ENCODE assay signal across 20 cellular contexts in genomic region chr3:104785966-104786365, GRCh38.
A peak's percentile ranks its signal among the peaks of the same experiment; 100 is the strongest.
DNase-seq lines count a peak whose midpoint lies in the region; ATAC-seq and TF ChIP-seq lines count a peak whose summit lies in the region.
"Had no signal": no experiment of that assay in that cellular context is flagged by ENCODE, and none has a peak within 500 bp of the region (broad histone marks: within the 10 kb centered on the region; RNA-seq: fewer than 3 reads in every experiment).

No MANE protein-coding gene starts in this region.

- no peaks in the 10 kb centered on the region for H3K79me1 ChIP-seq in IMR-90 (ENCODE audit: low read depth in 1 of 2, low read length in 2 of 2)

- no peak overlapping the region for H3K18ac ChIP-seq in IMR-90 (ENCODE audit: low read depth, low read length)

- H2BK20ac ChIP-seq in IMR-90 (ENCODE audit: low read depth, low read length), result no peak overlapping the region

- H3K27me3 Mint-ChIP-seq in CD8-positive, alpha-beta T cell (ENCODE audit: low read depth), result no peaks in the 10 kb centered on the region

- no peak overlapping the region for H2BK120ac ChIP-seq in IMR-90 (ENCODE audit: low read depth, low read length)

- no peak overlapping the region for H3K4ac ChIP-seq in IMR-90 (ENCODE audit: low read depth, low read length)

- no peak overlapping the region for H3K56ac ChIP-seq in IMR-90 (ENCODE audit: extremely low read depth, insufficient read depth, low read length)

- WGBS in IMR-90 (ENCODE audit: extremely low coverage in 2 of 2, insufficient read length in 1 of 2), 2 experiments, result no CpG with 5 or more reads among the region's 5 CpGs

- no peak overlapping the region for H2AK5ac ChIP-seq in IMR-90 (ENCODE audit: low read depth, low read length)

- peak overlapping the region; percentile 14 for H2BK5ac ChIP-seq in IMR-90 (ENCODE audit: low read depth, low read length, poor library complexity, severe bottlenecking)

- no peak overlapping the region for H4K8ac ChIP-seq in IMR-90 (ENCODE audit: low read depth in 2 of 2, low read length in 2 of 2)

- H3K27ac Mint-ChIP-seq in CD8-positive, alpha-beta T cell, result no peak overlapping the region
- H3K27ac Mint-ChIP-seq: CD14-positive monocyte had no signal

- H4K5ac ChIP-seq in IMR-90 (ENCODE audit: low read depth, low read length), result no peak overlapping the region

- CTCF ChIA-PET in AG04449 (lab: Yijun Ruan, JAX) (no interaction called here), IMR-90 (lab: Yijun Ruan, JAX) (no interaction called here)
- CTCF ChIA-PET in CD8-positive, alpha-beta T cell (lab: Charles Lee), result no interaction called here

- no peaks in the 10 kb centered on the region for H3K36me3 ChIP-seq in IMR-90 (ENCODE audit: control insufficient read depth, insufficient read depth, low read length)
- no peaks in the 10 kb centered on the region for H3K36me3 ChIP-seq in CD8-positive, alpha-beta T cell (ENCODE audit: insufficient read depth, low read length)
- no peaks in the 10 kb centered on the region for H3K36me3 ChIP-seq in left ventricle myocardium inferior
- H3K36me3 ChIP-seq: HAP-1 had no signal

- H3K36me3 Mint-ChIP-seq in CD8-positive, alpha-beta T cell, result no peaks in the 10 kb centered on the region
- H3K36me3 Mint-ChIP-seq: CD14-positive monocyte had no signal

- H3K9ac ChIP-seq in IMR-90 (ENCODE audit: low read depth, low read length), result no peak overlapping the region

- H3K27ac ChIP-seq in IMR-90 (ENCODE audit: insufficient read depth, low read length) (no peak overlapping the region), left ventricle myocardium inferior (replicated peaks) (no peak overlapping the region)
- H3K27ac ChIP-seq in CD8-positive, alpha-beta T cell (ENCODE audit: low read depth, low read length), result no peak overlapping the region
- H3K27ac ChIP-seq: A549 had no signal

- TF ChIP-seq RAD21 in IMR-90 (IDR thresholded peaks at IDR 0.05; ENCODE audit: low read length), result no peak

- TF ChIP-seq POLR2A in IMR-90 (IDR thresholded peaks at IDR 0.05; ENCODE audit: low read depth, low read length), result no peak

- no peak overlapping the region for H3K23ac ChIP-seq in IMR-90 (ENCODE audit: low read depth, low read length)

- H3K4me3 ChIP-seq in AG04449 (ENCODE audit: low read depth, low read length), result no peak overlapping the region
- no peak overlapping the region for H3K4me3 ChIP-seq in IMR-90 (ENCODE audit: insufficient read depth, low read depth, low read length)
- H3K4me3 ChIP-seq in choroid plexus epithelial cell (ENCODE audit: low read depth, low read length), result no peak overlapping the region
- no peak overlapping the region for H3K4me3 ChIP-seq in CD8-positive, alpha-beta T cell (ENCODE audit: low read depth, low read length)
- H3K4me3 ChIP-seq in left ventricle myocardium inferior, result no peak overlapping the region
- H3K4me3 ChIP-seq: A549, HAP-1 had no signal

- no peak overlapping the region for H4K91ac ChIP-seq in IMR-90 (ENCODE audit: insufficient read depth, low read depth, low read length)

- H2AFZ ChIP-seq in IMR-90 (replicated peaks; ENCODE audit: low read length, poor library complexity), result no peak overlapping the region

- in situ Hi-C loops in IMR-90 (cut with MboI; ENCODE audit: low sequenced_read_pairs), result no loop called here

- no peaks in the 10 kb centered on the region for H4K20me1 ChIP-seq in IMR-90 (ENCODE audit: insufficient read depth, low read length)

- DNase-seq in AG04449 (ENCODE audit: low read depth, low spot score) (peak; percentile 5), IMR-90 (peak; percentile 43), choroid plexus epithelial cell (ENCODE audit: low read depth) (peak; percentile 30), iris pigment epithelial cell (ENCODE audit: low read depth) (peak; percentile 48), NCI-H510A (lab: John Stamatoyannopoulos, UW) (no peak), left ventricle myocardium inferior (no peak), mucosa of gallbladder (ENCODE audit: low spot score) (no peak)
- DNase-seq in CD8-positive, alpha-beta T cell, result no peak
- DNase-seq: COR-L47, DMS153, KBM-7, NCI-H1048, NCI-H1694, NCI-H2107, NCI-H226, NCI-H526, SHP77 treated with DMSO at 0.1 percent for 48 hours had no signal

- intact Hi-C loops in IMR-90 (cut with micrococcal nuclease), result no loop called here
- intact Hi-C loops in CD8-positive, alpha-beta T cell (cut with DNase I, micrococcal nuclease), result no loop called here
- intact Hi-C loops in left ventricle myocardium inferior (cut with micrococcal nuclease), result no loop called here

- BruUV-seq in IMR-90 (replicated peaks; lab: Mats Ljungman, UMichigan), result no TSS peak

- H2AK9ac ChIP-seq in IMR-90 (replicated peaks; ENCODE audit: low read depth, low read length, poor library complexity), result no peak overlapping the region

- H3K27me3 ChIP-seq in IMR-90 (ENCODE audit: control insufficient read depth, insufficient read depth, low read length) (no peaks in the 10 kb centered on the region), left ventricle myocardium inferior (ENCODE audit: low read depth) (no peaks in the 10 kb centered on the region)
- no peaks in the 10 kb centered on the region for H3K27me3 ChIP-seq in CD8-positive, alpha-beta T cell (ENCODE audit: insufficient read depth, low read length)

- no peak overlapping the region for H3K4me3 Mint-ChIP-seq in CD8-positive, alpha-beta T cell
- H3K4me3 Mint-ChIP-seq: CD14-positive monocyte had no signal

- H3K4me2 ChIP-seq in IMR-90 (ENCODE audit: low read depth, low read length), result no peak overlapping the region
- H3K4me2 ChIP-seq: A549 had no signal

- no peak for ATAC-seq in IMR-90 (ENCODE audit: low read depth)
- no peak for ATAC-seq in CD8-positive, alpha-beta T cell
- ATAC-seq: A549 had no signal

- H3K4me1 ChIP-seq in IMR-90 (ENCODE audit: control insufficient read depth, insufficient read depth, low read length), result no peaks in the 10 kb centered on the region
- H3K4me1 ChIP-seq in CD8-positive, alpha-beta T cell (ENCODE audit: insufficient read depth, low read length), result no peaks in the 10 kb centered on the region
- H3K4me1 ChIP-seq in left ventricle myocardium inferior, result no peaks in the 10 kb centered on the region
- H3K4me1 ChIP-seq: A549, HAP-1 had no signal

- TF ChIP-seq CTCF in AG04449 (IDR thresholded peaks at IDR 0.05; ENCODE audit: insufficient read depth, low read length, missing control alignments) (no peak), IMR-90 (conservative IDR thresholded peaks at IDR 0.05; ENCODE audit: low read depth, low read length) (no peak), choroid plexus epithelial cell (conservative IDR thresholded peaks at IDR 0.05; ENCODE audit: low read depth, low read length) (no peak), left ventricle myocardium inferior (IDR thresholded peaks at IDR 0.05; ENCODE audit: borderline replicate concordance) (no peak)
- no peak for TF ChIP-seq CTCF in CD8-positive, alpha-beta T cell (IDR thresholded peaks at IDR 0.05)

- dilution Hi-C loops in IMR-90 (cut with HindIII; ENCODE audit: low sequenced_read_pairs, unreplicated experiment), result no loop called here

- H3K14ac ChIP-seq in IMR-90 (replicated peaks; ENCODE audit: low read depth, low read length), result 0 out of 2 replicates have a peak overlapping the region, but pooled peaks have one; percentile 37

- no peak overlapping the region for H2BK15ac ChIP-seq in IMR-90 (ENCODE audit: low read depth, low read length)

- POLR2A ChIA-PET in AG04449 (lab: Yijun Ruan, JAX), result no interaction called here
- POLR2A ChIA-PET in IMR-90 (lab: Charles Lee; ENCODE audit: unreplicated experiment), result no interaction called here
- POLR2A ChIA-PET in CD8-positive, alpha-beta T cell (lab: Charles Lee), result no interaction called here

- H3K9me3 ChIP-seq in IMR-90 (ENCODE audit: control insufficient read depth, insufficient read depth, low read length) (no peaks in the 10 kb centered on the region), left ventricle myocardium inferior (replicated peaks) (no peaks in the 10 kb centered on the region)
- H3K9me3 ChIP-seq in CD8-positive, alpha-beta T cell (ENCODE audit: low read length), result no peaks in the 10 kb centered on the region
- H3K9me3 ChIP-seq: A549, HAP-1 had no signal

- H3K9me3 Mint-ChIP-seq in CD8-positive, alpha-beta T cell, result no peaks in the 10 kb centered on the region

- no peaks in the 10 kb centered on the region for H3K4me1 Mint-ChIP-seq in CD8-positive, alpha-beta T cell (ENCODE audit: low read depth)
- H3K4me1 Mint-ChIP-seq: CD14-positive monocyte had no signal

- no peaks in the 10 kb centered on the region for H3K9me1 ChIP-seq in IMR-90 (ENCODE audit: insufficient read depth, low read length)

TF ChIP-seq in IMR-90, 13 proteins besides CTCF, POLR2A, EP300 and RAD21:
- no peak for TF ChIP-seq MAZ (IDR thresholded peaks at IDR 0.05; ENCODE audit: borderline replicate concordance, low read depth, low read length)
- no peak for TF ChIP-seq MAFK (IDR thresholded peaks at IDR 0.05; ENCODE audit: low read depth, low read length)
- TF ChIP-seq CHD1 (IDR thresholded peaks at IDR 0.05; ENCODE audit: low read depth, low read length), result no peak
- no peak for TF ChIP-seq USF2 (IDR thresholded peaks at IDR 0.05; ENCODE audit: low read depth, low read length)
- no peak for TF ChIP-seq RFX5 (IDR thresholded peaks at IDR 0.05; ENCODE audit: low read depth, low read length)
- no peak for TF ChIP-seq FOS (IDR thresholded peaks at IDR 0.05; ENCODE audit: low read depth, low read length)
- no peak for TF ChIP-seq MXI1 (IDR thresholded peaks at IDR 0.05; ENCODE audit: borderline replicate concordance, low read depth, low read length)
- no peak for TF ChIP-seq CEBPB (IDR thresholded peaks at IDR 0.05; ENCODE audit: low read depth, low read length)

Comparison
In these comparisons a context has a peak if more than half of its experiments do, and no peak if none do; other contexts are left out.
1. DNase-seq: peak in AG04449 (single experiment), IMR-90 (single experiment), choroid plexus epithelial cell (single experiment) and iris pigment epithelial cell (single experiment); none in NCI-H510A (single experiment), CD8-positive, alpha-beta T cell (0 of 7), left ventricle myocardium inferior (single experiment) and mucosa of gallbladder (single experiment).